Comparison of ENCODE assay signal across 8 cellular contexts in genomic region chr14:53151867-53152626, GRCh38. TPM values are rescaled to one million over a fixed set of nuclear protein-coding genes. Genes with fewer than 3 reads are reported as not detected.
DNase-seq lines count a peak whose midpoint lies in the region; ATAC-seq and TF ChIP-seq lines count a peak whose summit lies in the region.

No MANE protein-coding gene starts in this region.

- H2AFZ ChIP-seq in GM23338 (peak overlapping the region; percentile 86; the same call in 1 of the 2 replicates), Loucy (ENCODE audit: low read length) (peak overlapping the region; percentile 100)

- H3K79me2 ChIP-seq in GM23338 (replicated peaks; ENCODE audit: insufficient read depth) (peaks cover 44% of the 10 kb centered on the region), Loucy (ENCODE audit: insufficient read depth, low read length) (peaks cover 56% of the 10 kb centered on the region)

- TF ChIP-seq CTCF in GM23338 (conservative IDR thresholded peaks at IDR 0.05; ENCODE audit: low read depth in 2 of 2) = peak; percentile 25 to 28; a peak in 2 of 4 replicates
- peak; percentile 17; the same call in 1 of the 2 replicates for TF ChIP-seq CTCF in Loucy (conservative IDR thresholded peaks at IDR 0.05; ENCODE audit: low read length)
- TF ChIP-seq CTCF in astrocyte of the cerebellum (IDR thresholded peaks at IDR 0.05; ENCODE audit: low read depth, low read length, missing control alignments) = peak; percentile 12

- DNase-seq in EL (peak; percentile 64), GM23338 (ENCODE audit: low spot score) (peak; percentile 74), T-helper 2 cell (peak; percentile 31 to 87 (median 57)), astrocyte of the cerebellum (ENCODE audit: low read depth) (no peak), hypothalamus (lab: John Stamatoyannopoulos, UW) (peak in 44 of 51 donors; percentile 2 to 64 (median 38)), skeletal muscle cell (ENCODE audit: low read depth) (no peak), GF-D8 (lab: John Stamatoyannopoulos, UW) (no peak)

- H3K27me3 ChIP-seq in GM23338 (ENCODE audit: insufficient read depth) (peaks cover 23% of the 10 kb centered on the region), Loucy (ENCODE audit: insufficient read depth, low read length, poor library complexity, severe bottlenecking) (no peaks in the 10 kb centered on the region)

- peaks cover 23% of the 10 kb centered on the region for H3K4me1 Mint-ChIP-seq in GM23338

- H3K27me3 Mint-ChIP-seq in GM23338 (ENCODE audit: insufficient read depth, low read depth, poor library complexity) = peaks cover 13% of the 10 kb centered on the region

- in situ Hi-C loops in astrocyte of the cerebellum (cut with HindIII; ENCODE audit: low sequenced_read_pairs) = no loop called here

- peak overlapping the region; percentile 93 for H3K4me2 ChIP-seq in GM23338
- peak overlapping the region; percentile 83 for H3K4me2 ChIP-seq in Loucy (ENCODE audit: low read depth, low read length, poor library complexity, severe bottlenecking)

- peak overlapping the region; percentile 85 for H3K4me3 Mint-ChIP-seq in GM23338

- no peaks in the 10 kb centered on the region for H3K9me3 ChIP-seq in Loucy (ENCODE audit: insufficient read depth, low read depth, low read length)

- H3K4me3 ChIP-seq in GM23338 (peak overlapping the region; percentile 92), Loucy (ENCODE audit: low read length, poor library complexity, severe bottlenecking) (peak overlapping the region; percentile 96), astrocyte of the cerebellum (ENCODE audit: low read depth, low read length) (peak overlapping the region; percentile 71), skeletal muscle cell (ENCODE audit: low read depth, low read length) (peak overlapping the region; percentile 84)

- no peaks in the 10 kb centered on the region; the same call in 2 of the 3 replicates for H3K9me3 Mint-ChIP-seq in GM23338

- no peak overlapping the region for H3K27ac ChIP-seq in GM23338 (ENCODE audit: low read depth)

- H4K20me1 ChIP-seq in GM23338 (replicated peaks; ENCODE audit: insufficient read depth) = peaks cover 28% of the 10 kb centered on the region
- peaks cover 49% of the 10 kb centered on the region for H4K20me1 ChIP-seq in Loucy (ENCODE audit: insufficient read depth, low read length, poor library complexity, severe bottlenecking)

- peaks cover 26% of the 10 kb centered on the region for H3K4me1 ChIP-seq in GM23338 (ENCODE audit: insufficient read depth)
- H3K4me1 ChIP-seq in Loucy (ENCODE audit: insufficient read depth, low read length, poor library complexity, severe bottlenecking) = peaks cover 49% of the 10 kb centered on the region

- H3K36me3 ChIP-seq in GM23338 (ENCODE audit: insufficient read depth) (no peaks in the 10 kb centered on the region), Loucy (ENCODE audit: insufficient read depth, low read length) (no peaks in the 10 kb centered on the region)

- H3K27ac Mint-ChIP-seq in GM23338 = no peak overlapping the region

- H3K9ac ChIP-seq in Loucy (ENCODE audit: low read depth, low read length, poor library complexity, severe bottlenecking) = peak overlapping the region; percentile 83

- H3F3A ChIP-seq in GM23338 (replicated peaks; ENCODE audit: low read depth) (no peaks in the 10 kb centered on the region; the same call in 1 of the 2 replicates), Loucy (ENCODE audit: low read depth) (peaks cover 6% of the 10 kb centered on the region; the same call in 1 of the 2 replicates)

- ATAC-seq in GM23338 = peak; percentile 54

- H3K9me2 ChIP-seq in GM23338 (ENCODE audit: insufficient read depth) (peaks cover 6% of the 10 kb centered on the region; the same call in 1 of the 2 replicates), Loucy (replicated peaks; ENCODE audit: low read depth, low read length) (no peaks in the 10 kb centered on the region)

- H3K36me3 Mint-ChIP-seq in GM23338 (ENCODE audit: low read depth) = no peaks in the 10 kb centered on the region; the same call in 2 of the 3 replicates

TF ChIP-seq in GM23338, 12 proteins besides CTCF, POLR2A, EP300 and RAD21 (continues in another document):
- TF ChIP-seq ZNF331 (CRISPR knock-in tag; IDR thresholded peaks at IDR 0.05; ENCODE audit: low read depth) = no peak
- TF ChIP-seq JUNB (IDR thresholded peaks at IDR 0.05; ENCODE audit: unreplicated experiment) = no peak
- no peak for TF ChIP-seq ZNF114 (CRISPR knock-in tag; IDR thresholded peaks at IDR 0.05)
- no peak for TF ChIP-seq EZH2phosphoT487 (IDR thresholded peaks at IDR 0.05; ENCODE audit: unreplicated experiment)
- TF ChIP-seq NANOG (IDR thresholded peaks at IDR 0.05; ENCODE audit: borderline replicate concordance) = no peak
- no peak for TF ChIP-seq CREB1 (CRISPR knock-in tag; IDR thresholded peaks at IDR 0.05; ENCODE audit: low read depth)
- no peak for TF ChIP-seq EZH2 (IDR thresholded peaks at IDR 0.05; ENCODE audit: low read depth, unreplicated experiment)
- no peak for TF ChIP-seq ZNF462 (CRISPR knock-in tag; IDR thresholded peaks at IDR 0.05)

RNA-seq across cellular contexts. Expression of gene DDHD1, which starts 1.1 kb away (rescaled TPM):
- 27.2 and 28.9 TPM in 2 replicates for total RNA-seq in GM23338 (2014; rRNA removed; shearing (Covaris generic))
- 9.0 and 11.2 TPM in 2 replicates for polyA plus RNA-seq in GM23338 (2016; fragmentation: Nextera tagmentation; extraction: Ambion mirVana)

Comparison
In these comparisons a context has a peak if more than half of its experiments do, and no peak if none do; other contexts are left out.
1. DNase-seq: peak in EL (single experiment), GM23338 (single experiment), T-helper 2 cell (5 of 5) and hypothalamus (44 of 51); none in astrocyte of the cerebellum (single experiment), skeletal muscle cell (single experiment) and GF-D8 (single experiment).
2. Peak in every context shown above with its lines, with median percentiles within 50 percentile points of each other: H3K4me3 ChIP-seq and CTCF ChIP-seq.